Comparison of ENCODE assay signal across 23 cellular contexts in genomic region chr3:126683069-126683468, GRCh38. TPM values are rescaled to one million over a fixed set of nuclear protein-coding genes. Genes with fewer than 3 reads are reported as not detected.
DNase-seq lines count a peak whose midpoint lies in the region; ATAC-seq, FAIRE-seq and TF ChIP-seq lines count a peak whose summit lies in the region.
"Had no signal": no experiment of that assay in that cellular context is flagged by ENCODE, and none has a peak within 500 bp of the region (broad histone marks: within the 10 kb centered on the region; RNA-seq: fewer than 3 reads in every experiment).

No MANE protein-coding gene starts in this region.

- FAIRE-seq in GM12891 (lab: Jason Lieb, UNC) = no peak
- FAIRE-seq: A204.1, GM12892, GM18507 had no signal

- no peak for TF ChIP-seq POLR2A in GM12891 (IDR thresholded peaks at IDR 0.05; ENCODE audit: low read depth, low read length)
- no peak for TF ChIP-seq POLR2A in prostate gland (IDR thresholded peaks at IDR 0.05)

- TF ChIP-seq CTCF in ascending aorta (IDR thresholded peaks at IDR 0.05) = no peak
- no peak for TF ChIP-seq CTCF in coronary artery (IDR thresholded peaks at IDR 0.05)
- no peak for TF ChIP-seq CTCF in prostate gland (IDR thresholded peaks at IDR 0.05)

- H3K9me3 ChIP-seq in ascending aorta (no peaks in the 10 kb centered on the region), prostate gland (no peaks in the 10 kb centered on the region)
- H3K9me3 ChIP-seq: BE2C, BLaER1 had no signal

- intact Hi-C loops in ascending aorta (cut with DNase I) = no loop called here
- intact Hi-C loops in prostate gland (cut with DNase I) = no loop called here

- H3K4me1 ChIP-seq in ascending aorta (peaks cover 14 to 35% of the 10 kb centered on the region in 2 donors), prostate gland (replicated peaks) (peaks cover 5% of the 10 kb centered on the region)

- DNase-seq in NOMO-1 treated with DMSO at 0.1 percent for 48 hours (lab: John Stamatoyannopoulos, UW; ENCODE audit: unreplicated experiment) (peak; percentile 13), NOMO-1 treated with dmso at 0.1 percent for 144 hours (lab: John Stamatoyannopoulos, UW; ENCODE audit: unreplicated experiment) (no peak), GM12891 (ENCODE audit: insufficient read length, low spot score) (no peak), ascending aorta (ENCODE audit: low spot score in 2 of 2) (no peak), coronary artery (ENCODE audit: low spot score) (peak; percentile 0), prostate gland (ENCODE audit: low spot score) (no peak), foreskin melanocyte (no peak)
- DNase-seq: 8988T; ACHN; C1 segment of cervical spinal cord; CD4-positive, alpha-beta memory T cell; CD4-positive, CD25-positive, alpha-beta regulatory T cell; CD8-positive, alpha-beta memory T cell; DMS 273 treated with DMSO at 0.1 percent for 48 hours; DND-41; EL; GDM1 had no signal

- 71% methylated on average over 5 of the region's 5 CpGs for WGBS in prostate gland

- H3K4me3 ChIP-seq in ascending aorta = no peak overlapping the region
- no peak overlapping the region for H3K4me3 ChIP-seq in coronary artery
- no peak overlapping the region for H3K4me3 ChIP-seq in prostate gland
- H3K4me3 ChIP-seq: BLaER1 had no signal

- peak overlapping the region; percentile 32 to 43 for H3K27ac ChIP-seq in ascending aorta
- no peak overlapping the region for H3K27ac ChIP-seq in coronary artery
- H3K27ac ChIP-seq in prostate gland = no peak overlapping the region
- H3K27ac ChIP-seq: BLaER1 had no signal

- H3K36me3 ChIP-seq in ascending aorta (no peaks in the 10 kb centered on the region), prostate gland (no peaks in the 10 kb centered on the region)
- H3K36me3 ChIP-seq: BE2C, BLaER1 had no signal

- H3K27me3 ChIP-seq in ascending aorta (no peaks in the 10 kb centered on the region), prostate gland (replicated peaks; ENCODE audit: insufficient read depth) (peaks cover 5% of the 10 kb centered on the region)
- H3K27me3 ChIP-seq: BE2C, BLaER1 had no signal

- ATAC-seq in activated CD4-positive, CD25-positive, alpha-beta regulatory T cell treated with anti-CD3 and anti-CD28 coated beads, Interleukin-2, amount 50 U/mL, for 24 hours = no peak

TF ChIP-seq in GM12891, 5 proteins besides CTCF, POLR2A, EP300 and RAD21:
- TF ChIP-seq POU2F2 (IDR thresholded peaks at IDR 0.05; ENCODE audit: low read depth, low read length) = no peak
- TF ChIP-seq SPI1 (IDR thresholded peaks at IDR 0.05; ENCODE audit: low read depth, low read length) = peak; percentile 71

RNA-seq across cellular contexts. Expression of gene CHCHD6, which starts 21.0 kb away (rescaled TPM):
- 13.1 TPM for polyA plus RNA-seq in GM12891 (2012; ENCODE audit: low read depth, missing spikeins)
- total RNA-seq in ascending aorta = 1.2 TPM
- total RNA-seq in prostate gland = 10 to 100 TPM; 13.9 to 34.4 TPM

RNA-seq across cellular contexts. Expression of gene TXNRD3, which starts 28.1 kb away (rescaled TPM):
- 0.19 TPM for polyA plus RNA-seq in GM12891 (2012; ENCODE audit: low read depth, missing spikeins)
- total RNA-seq in ascending aorta = 18.9 TPM
- total RNA-seq in prostate gland = 10 to 100 TPM; 14.4 to 20.7 TPM

Comparison
In these comparisons a context has a peak if more than half of its experiments do, and no peak if none do; other contexts are left out.
1. DNase-seq: peak in NOMO-1 treated with DMSO at 0.1 percent for 48 hours (single experiment) and coronary artery (single experiment); none in NOMO-1 treated with dmso at 0.1 percent for 144 hours (single experiment), GM12891 (single experiment), ascending aorta (0 of 2), prostate gland (single experiment) and foreskin melanocyte (single experiment).
2. H3K27ac ChIP-seq: peak in ascending aorta (2 of 2); none in coronary artery (0 of 2) and prostate gland (0 of 2).